1 cellular context compared by ENCODE assay signal in genomic region chr6:43276180-43277082, GRCh38.
TF ChIP-seq lines count a peak whose summit lies in the region.

No MANE protein-coding gene starts in this region.

TF ChIP-seq in GM12878, 131 proteins besides CTCF, POLR2A, EP300 and RAD21 (continued from another document):
- TF ChIP-seq BCLAF1 (IDR thresholded peaks at IDR 0.05) (no peak), ZBTB33 (IDR thresholded peaks at IDR 0.05) (no peak)
TF ChIP-seq in GM12878: peak in this region for 16.
